11 cellular contexts compared by ENCODE assay signal in the genomic region with DNA sequence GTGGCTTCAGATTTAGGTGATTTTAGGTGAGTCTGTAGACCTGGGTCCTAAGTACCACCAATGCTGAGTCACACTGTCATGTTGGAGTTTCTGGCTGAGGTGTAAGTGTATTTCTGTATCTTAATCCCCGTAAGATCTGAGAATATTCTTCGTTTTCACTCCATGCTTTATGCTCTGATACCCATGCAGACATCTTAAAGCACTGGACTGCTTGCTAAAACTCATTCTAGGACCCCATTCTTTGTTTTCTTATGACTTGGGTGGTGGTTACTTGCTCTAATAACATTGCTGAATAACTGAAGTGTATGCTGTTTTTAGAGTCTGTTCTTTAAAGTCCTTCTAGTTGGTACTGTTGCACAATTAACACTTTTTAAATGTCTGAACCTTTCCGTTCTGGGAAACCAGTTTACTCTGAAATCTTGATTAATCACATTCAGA. TPM values are rescaled to one million over a fixed set of nuclear protein-coding genes. Genes with fewer than 3 reads are reported as not detected.
A peak's percentile ranks its signal among the peaks of the same experiment; 100 is the strongest.
DNase-seq lines count a peak whose midpoint lies in the region; ATAC-seq and TF ChIP-seq lines count a peak whose summit lies in the region.
"Had no signal": no experiment of that assay in that cellular context is flagged by ENCODE, and none has a peak within 500 bp of the region (broad histone marks: within the 10 kb centered on the region; RNA-seq: fewer than 3 reads in every experiment).

No MANE protein-coding gene starts in this region.

- no peaks in the 10 kb centered on the region for H3K27me3 Mint-ChIP-seq in Caco-2 (ENCODE audit: insufficient read depth, unreplicated experiment)
- no peaks in the 10 kb centered on the region for H3K27me3 Mint-ChIP-seq in brain

- no peak overlapping the region for H3K4me3 Mint-ChIP-seq in Caco-2 (ENCODE audit: unreplicated experiment)
- peak overlapping the region in 1 of 5 experiments; percentile 8 for H3K4me3 Mint-ChIP-seq in brain

- H3K36me3 ChIP-seq in Caco-2 (ENCODE audit: control insufficient read depth, insufficient read depth, low read length) = no peaks in the 10 kb centered on the region; the same call in 1 of the 2 replicates
- peaks cover 56% of the 10 kb centered on the region for H3K36me3 ChIP-seq in HUES64 (ENCODE audit: insufficient read depth, low read length)
- H3K36me3 ChIP-seq in osteoblast (ENCODE audit: insufficient read depth, low read length) = peaks cover 48% of the 10 kb centered on the region
- H3K36me3 ChIP-seq in SJCRH30 = peaks cover 66% of the 10 kb centered on the region

- H2AFZ ChIP-seq in osteoblast (ENCODE audit: low read length) = no peak overlapping the region

- H3K9ac ChIP-seq in HUES64 (ENCODE audit: low read depth, low read length) = peak overlapping the region; percentile 38

- intact Hi-C loops in Caco-2 (cut with micrococcal nuclease; ENCODE audit: unreplicated experiment) = no loop called here

- BruUV-seq in Caco-2 (replicated peaks; lab: Mats Ljungman, UMichigan) = no TSS peak

- H3K4me3 ChIP-seq in Caco-2 (ENCODE audit: low read depth, low read length) (no peak overlapping the region), HUES64 (ENCODE audit: low read length) (no peak overlapping the region), osteoblast (ENCODE audit: insufficient read depth, low read length) (no peak overlapping the region), SJCRH30 (no peak overlapping the region)

- H3K27ac Mint-ChIP-seq in Caco-2 (ENCODE audit: unreplicated experiment) (peak overlapping the region; percentile 0), brain (peak overlapping the region in 3 of 5 experiments; percentile 2 to 67 (median 17))

- H3K4me2 ChIP-seq in osteoblast (ENCODE audit: insufficient read depth, low read length) = peak overlapping the region; percentile 12

- POLR2A ChIA-PET in Caco-2 (lab: Charles Lee) = no interaction called here

- CTCF ChIA-PET in Caco-2 (lab: Charles Lee) = no interaction called here

- H3K79me2 ChIP-seq in osteoblast (ENCODE audit: insufficient read depth, low read length) = peaks cover 89% of the 10 kb centered on the region

- TF ChIP-seq CTCF in Caco-2 (IDR thresholded peaks at IDR 0.05; ENCODE audit: insufficient read depth in 1 of 2, low read depth in 1 of 2, low read length in 1 of 2, severe bottlenecking in 1 of 2, unreplicated experiment in 1 of 2) (no peak), brain (conservative IDR thresholded peaks at IDR 0.05) (no peak), osteoblast (IDR thresholded peaks at IDR 0.05; ENCODE audit: extremely low read depth, low read depth, low read length) (no peak)

- WGBS in HUES64 = 88% methylated on average over 3 of the region's 3 CpGs

- H3K9me3 Mint-ChIP-seq in Caco-2 (ENCODE audit: unreplicated experiment) = no peaks in the 10 kb centered on the region
- peaks cover 0 to 8% (median 0%) of the 10 kb centered on the region in 5 experiments for H3K9me3 Mint-ChIP-seq in brain

- H3K4me1 ChIP-seq in Caco-2 (no peaks in the 10 kb centered on the region), HUES64 (ENCODE audit: insufficient read depth, low read length) (peaks cover 43% of the 10 kb centered on the region), osteoblast (ENCODE audit: insufficient read depth, low read length) (peaks cover 17% of the 10 kb centered on the region), SJCRH30 (no peaks in the 10 kb centered on the region)

- H3K27ac ChIP-seq in HUES64 (ENCODE audit: low read depth, low read length) (peak overlapping the region; percentile 20; the same call in 1 of the 2 replicates), osteoblast (ENCODE audit: low read depth, low read length) (peak overlapping the region; percentile 22), SJCRH30 (no peak overlapping the region)

- no peak for DNase-seq in Caco-2
- no peak for DNase-seq in osteoblast (ENCODE audit: insufficient read length, low spot score, missing footprints)
- no peak for DNase-seq in SJCRH30
- DNase-seq in OCI-M1 (lab: John Stamatoyannopoulos, UW) = no peak
- DNase-seq: NCI-H2029, occipital lobe had no signal

- no peak for ATAC-seq in HG02588 (IDR thresholded peaks at IDR 0.05; ENCODE audit: unreplicated experiment)
- ATAC-seq: HCT116 had no signal

- peaks cover 84% of the 10 kb centered on the region for H3K36me3 Mint-ChIP-seq in Caco-2 (ENCODE audit: insufficient read depth, unreplicated experiment)
- H3K36me3 Mint-ChIP-seq in brain = peaks cover 54% of the 10 kb centered on the region

- peaks cover 5% of the 10 kb centered on the region for H3K4me1 Mint-ChIP-seq in Caco-2 (ENCODE audit: low read depth, unreplicated experiment)
- peaks cover 56% of the 10 kb centered on the region for H3K4me1 Mint-ChIP-seq in brain

- no peaks in the 10 kb centered on the region for H3K27me3 ChIP-seq in Caco-2 (replicated peaks; ENCODE audit: control insufficient read depth, insufficient read depth, low read length)
- H3K27me3 ChIP-seq in HUES64 (ENCODE audit: insufficient read depth, low read length) = no peaks in the 10 kb centered on the region
- no peaks in the 10 kb centered on the region for H3K27me3 ChIP-seq in osteoblast (ENCODE audit: insufficient read depth, low read length)
- H3K27me3 ChIP-seq in SJCRH30 = no peaks in the 10 kb centered on the region

- H3K9me3 ChIP-seq in Caco-2 = no peaks in the 10 kb centered on the region
- H3K9me3 ChIP-seq in HUES64 (ENCODE audit: insufficient read depth, low read depth, low read length) = no peaks in the 10 kb centered on the region
- H3K9me3 ChIP-seq in osteoblast (ENCODE audit: low read depth, low read length) = no peaks in the 10 kb centered on the region
- H3K9me3 ChIP-seq in SJCRH30 (replicated peaks) = no peaks in the 10 kb centered on the region

- H4K20me1 ChIP-seq in osteoblast (ENCODE audit: insufficient read depth, low read length) = peaks cover 75% of the 10 kb centered on the region

RNA-seq across cellular contexts. Expression of a gene that starts 36.6 kb away (rescaled TPM):
- total RNA-seq in Caco-2 (2022) (240 and 251 TPM in 2 replicates), osteoblast (432 and 433 TPM in 2 replicates)
- polyA plus RNA-seq in HUES64 (2013, experiment 1 of 2) = 160 TPM
- polyA plus RNA-seq in HUES64 (2013, experiment 2 of 2) = 179 TPM
- 200 TPM for polyA plus RNA-seq in brain (ENCODE audit: insufficient read depth, low read depth, low replicate concordance)
- 335 and 336 TPM in 2 replicates for total RNA-seq in SJCRH30 (2014; rRNA removed; shearing (Covaris generic))

RNA-seq across cellular contexts. Expression of a gene that starts 53.7 kb away (rescaled TPM):
- total RNA-seq in Caco-2 (2022) (0.21 and 0.79 TPM in 2 replicates), osteoblast (under 0.01 TPM in 1 of 2 replicates, not detected in the other)
- polyA plus RNA-seq in HUES64 (2013, experiment 1 of 2) = 2.3 TPM
- 1.6 TPM for polyA plus RNA-seq in HUES64 (2013, experiment 2 of 2)
- polyA plus RNA-seq in brain (ENCODE audit: insufficient read depth, low read depth, low replicate concordance) = 5.0 TPM
- total RNA-seq in SJCRH30 (2014; rRNA removed; shearing (Covaris generic)) = 1.1 and 1.2 TPM in 2 replicates
- total RNA-seq: activated CD8-positive, alpha-beta memory T cell treated with anti-CD3 and anti-CD28 coated beads for 36 hours had no signal
